Comparison of ENCODE assay signal across 22 cellular contexts in genomic region chr10:77305650-77306632, GRCh38.
DNase-seq lines count a peak whose midpoint lies in the region; ATAC-seq and TF ChIP-seq lines count a peak whose summit lies in the region.
"Had no signal": no experiment of that assay in that cellular context is flagged by ENCODE, and none has a peak within 500 bp of the region (broad histone marks: within the 10 kb centered on the region; RNA-seq: fewer than 3 reads in every experiment).

No MANE protein-coding gene starts in this region.

- H3K4me1 ChIP-seq in breast epithelium (no peaks in the 10 kb centered on the region), OCI-LY3 (ENCODE audit: low read length) (peaks cover 35% of the 10 kb centered on the region)
- H3K4me1 ChIP-seq: right atrium auricular region had no signal

- H3K36me3 ChIP-seq in breast epithelium (no peaks in the 10 kb centered on the region), OCI-LY3 (replicated peaks; ENCODE audit: low read depth, low read length) (peaks cover 31% of the 10 kb centered on the region)
- H3K36me3 ChIP-seq: right atrium auricular region, SJSA1 had no signal

- DNase-seq in T47D (ENCODE audit: low read depth in 1 of 2, low spot score in 1 of 2) (peak; percentile 56 to 94), breast epithelium (ENCODE audit: low spot score in 2 of 2) (no peak), fibroblast of mammary gland (ENCODE audit: low read depth) (peak; percentile 7), NCI-H524 treated with DMSO at 0.1 percent for 48 hours (lab: John Stamatoyannopoulos, UW) (no peak), SHP77 (lab: John Stamatoyannopoulos, UW) (no peak), NCI-H226 (no peak)
- DNase-seq: activated effector memory CD4-positive, alpha-beta T cell treated with Interleukin-2 at 50 U/mL for 16 hours; CD4-positive, CD25-positive, alpha-beta regulatory T cell; foreskin melanocyte; kidney; NCI-H1417 treated with DMSO at 0.1 percent for 48 hours; NCI-H2171 treated with DMSO at 0.1 percent for 48 hours; NCI-H82; nucleus accumbens; stimulated activated CD4-positive, alpha-beta T cell treated with anti-CD3 and anti-CD28 coated beads, Interleukin-15, amount 100 ng/mL, for 24 hours; T-helper 17 cell had no signal

- no peak overlapping the region for H3K9ac ChIP-seq in OCI-LY3 (ENCODE audit: low read length)

- peak overlapping the region; percentile 55 for H3K4me2 ChIP-seq in OCI-LY3 (ENCODE audit: low read length)

- no peaks in the 10 kb centered on the region for H3K79me2 ChIP-seq in OCI-LY3 (ENCODE audit: low read length)

- no peak overlapping the region for H3K27ac ChIP-seq in breast epithelium
- peak overlapping the region; percentile 30; the same call in 1 of the 2 replicates for H3K27ac ChIP-seq in OCI-LY3 (ENCODE audit: low read length)
- H3K27ac ChIP-seq: right atrium auricular region, SJSA1 had no signal

- H3K9me3 ChIP-seq in breast epithelium: no peaks in the 10 kb centered on the region
- H3K9me3 ChIP-seq in OCI-LY3 (ENCODE audit: insufficient read depth, low read length): no peaks in the 10 kb centered on the region
- H3K9me3 ChIP-seq: right atrium auricular region, SJSA1 had no signal

- intact Hi-C loops in breast epithelium (cut with DNase I; ENCODE audit: low total_unique reads): no loop called here

- peaks cover 85% of the 10 kb centered on the region for H4K20me1 ChIP-seq in OCI-LY3 (ENCODE audit: insufficient read depth, low read length)

- H2AFZ ChIP-seq in OCI-LY3 (ENCODE audit: low read depth, low read length): no peak overlapping the region

- TF ChIP-seq POLR2A in breast epithelium (IDR thresholded peaks at IDR 0.05): no peak

- no peak for TF ChIP-seq CTCF in breast epithelium (IDR thresholded peaks at IDR 0.05)
- no peak for TF ChIP-seq CTCF in OCI-LY3 (IDR thresholded peaks at IDR 0.05; ENCODE audit: low read depth, low read length)
- no peak for TF ChIP-seq CTCF in fibroblast of mammary gland (conservative IDR thresholded peaks at IDR 0.05; ENCODE audit: control insufficient read depth, insufficient read depth, low read depth, low read length)

- H3K27me3 ChIP-seq in breast epithelium (no peaks in the 10 kb centered on the region), OCI-LY3 (ENCODE audit: low read depth, low read length) (no peaks in the 10 kb centered on the region)
- H3K27me3 ChIP-seq: right atrium auricular region, SJSA1 had no signal

- H3K4me3 ChIP-seq in breast epithelium: no peak overlapping the region
- H3K4me3 ChIP-seq in OCI-LY3 (ENCODE audit: low read length): peak overlapping the region; percentile 13; the same call in 1 of the 2 replicates
- H3K4me3 ChIP-seq in fibroblast of mammary gland (ENCODE audit: control insufficient read depth, low read depth, low read length): no peak overlapping the region
- H3K4me3 ChIP-seq: GM12878, lung, right atrium auricular region, SJSA1 had no signal

- no peak for ATAC-seq in HG03108 (IDR thresholded peaks at IDR 0.05; ENCODE audit: unreplicated experiment)
- ATAC-seq: GM12878, T-helper 17 cell had no signal

- in situ Hi-C loops in T47D (cut with HindIII; ENCODE audit: low pct_unique_long_range_greater_than_20kb, low sequenced_read_pairs): no loop called here

Comparison
In these comparisons a context has a peak if more than half of its experiments do, and no peak if none do; other contexts are left out.
1. DNase-seq: peak in T47D (2 of 2) and fibroblast of mammary gland (single experiment); none in breast epithelium (0 of 2), NCI-H524 treated with DMSO at 0.1 percent for 48 hours (single experiment), SHP77 (0 of 2) and NCI-H226 (single experiment).